12 cellular contexts compared by ENCODE assay signal in the genomic region with DNA sequence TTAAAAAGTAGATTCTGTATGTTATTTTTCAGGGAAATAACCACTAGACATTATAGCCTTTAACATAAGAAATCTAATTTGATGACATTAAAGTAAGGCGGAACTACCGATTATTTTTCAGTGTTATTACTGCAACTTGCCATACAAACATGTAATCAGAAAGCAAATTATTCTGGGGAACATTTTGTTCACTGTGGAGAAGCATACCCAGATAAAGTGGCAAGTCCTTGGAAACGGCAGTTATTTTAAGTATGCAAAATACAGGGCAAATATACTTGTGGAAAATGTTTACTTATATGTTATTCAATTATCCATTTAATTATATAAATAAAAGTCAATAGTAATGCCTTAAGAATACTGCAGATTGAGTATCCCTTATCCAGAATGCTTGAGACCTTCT.
DNase-seq lines count a peak whose midpoint lies in the region; ATAC-seq and TF ChIP-seq lines count a peak whose summit lies in the region.
"Had no signal": no experiment of that assay in that cellular context is flagged by ENCODE, and none has a peak within 500 bp of the region (broad histone marks: within the 10 kb centered on the region; RNA-seq: fewer than 3 reads in every experiment).

No MANE protein-coding gene starts in this region.

- H3K27ac Mint-ChIP-seq in osteocyte (ENCODE audit: unreplicated experiment) (peak overlapping the region; percentile 87), progenitor cell of endocrine pancreas (no peak overlapping the region)
- H3K27ac Mint-ChIP-seq: CD8-positive, alpha-beta memory T cell had no signal

- H3K4me1 Mint-ChIP-seq in osteocyte (ENCODE audit: unreplicated experiment) (peaks cover 81% of the 10 kb centered on the region), progenitor cell of endocrine pancreas (ENCODE audit: low read depth) (no peaks in the 10 kb centered on the region)
- H3K4me1 Mint-ChIP-seq: CD8-positive, alpha-beta memory T cell had no signal

- intact Hi-C loops in left ventricle myocardium superior (cut with micrococcal nuclease) (loop anchor here (10.0 kb wide), 1 partner anchor 76 kb away; the partner anchor contains the start of gene FERMT2), Right ventricle myocardium inferior (cut with DNase I) (loop anchor here (2.0 kb wide), 1 partner anchor 72 kb away; the partner anchor contains the start of gene FERMT2)

- peaks cover 61% of the 10 kb centered on the region for H3K36me3 Mint-ChIP-seq in osteocyte (ENCODE audit: unreplicated experiment)
- peaks cover 23% of the 10 kb centered on the region for H3K36me3 Mint-ChIP-seq in progenitor cell of endocrine pancreas (ENCODE audit: insufficient read depth)
- H3K36me3 Mint-ChIP-seq: CD8-positive, alpha-beta memory T cell had no signal

- no peak for DNase-seq in left ventricle myocardium superior
- no peak for DNase-seq in Right ventricle myocardium inferior (ENCODE audit: missing footprints)
- no peak for DNase-seq in SK-N-MC (ENCODE audit: low read depth, low spot score)
- no peak for DNase-seq in osteocyte (ENCODE audit: extremely low spot score, unreplicated experiment)
- no peak for DNase-seq in progenitor cell of endocrine pancreas (ENCODE audit: low spot score, unreplicated experiment)
- DNase-seq: CD8-positive, alpha-beta memory T cell; DMS53 had no signal

- H3K36me3 ChIP-seq in SK-N-MC (ENCODE audit: insufficient read depth, low read length): peaks cover 3% of the 10 kb centered on the region; the same call in 1 of the 2 replicates
- H3K36me3 ChIP-seq: BLaER1 had no signal

- no peaks in the 10 kb centered on the region for H3K9me3 ChIP-seq in SK-N-MC (ENCODE audit: low read depth, low read length)
- H3K9me3 ChIP-seq: A549, BLaER1, HAP-1 had no signal

- ATAC-seq in left ventricle myocardium superior (peak; percentile 47), Right ventricle myocardium inferior (no peak), GM18868 (IDR thresholded peaks at IDR 0.05; ENCODE audit: unreplicated experiment) (no peak), GM19455 (IDR thresholded peaks at IDR 0.05; ENCODE audit: unreplicated experiment) (no peak)
- ATAC-seq: A549 had no signal

- no peak overlapping the region for H3K4me3 Mint-ChIP-seq in osteocyte (ENCODE audit: unreplicated experiment)
- no peak overlapping the region for H3K4me3 Mint-ChIP-seq in progenitor cell of endocrine pancreas (ENCODE audit: low read depth)
- H3K4me3 Mint-ChIP-seq: CD8-positive, alpha-beta memory T cell had no signal

- TF ChIP-seq CTCF in osteocyte (IDR thresholded peaks at IDR 0.05) (no peak), progenitor cell of endocrine pancreas (IDR thresholded peaks at IDR 0.05; ENCODE audit: unreplicated experiment) (no peak)

- no peaks in the 10 kb centered on the region for H3K9me3 Mint-ChIP-seq in osteocyte (ENCODE audit: unreplicated experiment)
- H3K9me3 Mint-ChIP-seq in progenitor cell of endocrine pancreas (ENCODE audit: low read depth): peaks cover 3% of the 10 kb centered on the region
- H3K9me3 Mint-ChIP-seq: CD8-positive, alpha-beta memory T cell had no signal

- H3K27me3 Mint-ChIP-seq in osteocyte (ENCODE audit: unreplicated experiment) (no peaks in the 10 kb centered on the region), progenitor cell of endocrine pancreas (no peaks in the 10 kb centered on the region)

- H3K9ac ChIP-seq in SK-N-MC (ENCODE audit: insufficient read length): no peak overlapping the region
- H3K9ac ChIP-seq: BLaER1 had no signal

- H3K4me3 ChIP-seq in SK-N-MC: no peak overlapping the region
- H3K4me3 ChIP-seq: A549, BLaER1, HAP-1 had no signal

- H3K27ac ChIP-seq in SK-N-MC: 0 out of 2 replicates have a peak overlapping the region, but pooled peaks have one; percentile 16
- H3K27ac ChIP-seq: BLaER1 had no signal
